In the genomic region with DNA sequence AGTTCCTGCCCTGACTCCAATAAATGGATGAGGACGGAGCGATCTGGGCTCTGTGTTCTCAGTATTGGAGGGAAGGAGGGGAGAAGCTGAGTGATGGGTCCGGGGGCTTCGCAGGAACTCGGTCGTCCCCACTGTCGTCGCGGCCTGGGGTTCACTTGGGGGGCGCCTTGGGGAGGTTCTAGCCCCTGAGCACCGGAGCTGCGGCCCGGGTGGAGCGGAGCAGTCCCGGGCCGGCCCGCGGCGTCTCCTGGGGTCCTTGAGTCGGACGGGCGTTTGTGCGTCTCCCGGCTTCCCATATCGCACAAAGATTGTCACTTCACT, we compare ENCODE assay signal across 8 cellular contexts. TPM values are rescaled to one million over a fixed set of nuclear protein-coding genes. Genes with fewer than 3 reads are reported as not detected.
DNase-seq lines count a peak whose midpoint lies in the region; ATAC-seq and TF ChIP-seq lines count a peak whose summit lies in the region.
"Had no signal": no experiment of that assay in that cellular context is flagged by ENCODE, and none has a peak within 500 bp of the region (broad histone marks: within the 10 kb centered on the region; RNA-seq: fewer than 3 reads in every experiment).

No MANE protein-coding gene starts in this region.

- H3K36me3 Mint-ChIP-seq in activated B cell treated with CpG ODN at 0.5 μM for 24 hours (ENCODE audit: low read depth): no peaks in the 10 kb centered on the region
- no peaks in the 10 kb centered on the region for H3K36me3 Mint-ChIP-seq in naive B cell
- H3K36me3 Mint-ChIP-seq in progenitor cell of endocrine pancreas (ENCODE audit: insufficient read depth): no peaks in the 10 kb centered on the region

- POLR2A ChIA-PET in activated B cell treated with CpG ODN at 0.5 μM for 24 hours (lab: Charles Lee): no interaction called here

- ATAC-seq in activated B cell treated with CpG ODN at 0.5 μM for 24 hours (ENCODE audit: low read depth) (no peak), naive B cell (ENCODE audit: low read depth in 2 of 2) (no peak), HG02884 (IDR thresholded peaks at IDR 0.05; ENCODE audit: unreplicated experiment) (no peak)

- intact Hi-C loops in activated B cell treated with CpG ODN at 0.5 μM for 24 hours (cut with micrococcal nuclease): no loop called here

- CTCF ChIA-PET in activated B cell treated with CpG ODN at 0.5 μM for 24 hours (lab: Charles Lee): no interaction called here

- peak overlapping the region; percentile 38 for H3K4me3 Mint-ChIP-seq in activated B cell treated with CpG ODN at 0.5 μM for 24 hours
- H3K4me3 Mint-ChIP-seq in naive B cell: peak overlapping the region; percentile 7 to 77 (median 58)
- no peak overlapping the region for H3K4me3 Mint-ChIP-seq in progenitor cell of endocrine pancreas (ENCODE audit: low read depth)

- DNase-seq in GM03348 (ENCODE audit: low spot score): peak; percentile 2
- no peak for DNase-seq in activated B cell treated with CpG ODN at 0.5 μM for 24 hours
- DNase-seq in naive B cell: no peak
- DNase-seq in kidney glomerular epithelial cell (lab: John Stamatoyannopoulos, UW): no peak
- no peak for DNase-seq in progenitor cell of endocrine pancreas (ENCODE audit: low spot score, unreplicated experiment)
- DNase-seq: NCI-H226, T1000 had no signal

- H3K4me1 Mint-ChIP-seq in activated B cell treated with CpG ODN at 0.5 μM for 24 hours: peaks cover 14% of the 10 kb centered on the region
- peaks cover 0 to 10% (median 5%) of the 10 kb centered on the region in 3 donors for H3K4me1 Mint-ChIP-seq in naive B cell
- H3K4me1 Mint-ChIP-seq in progenitor cell of endocrine pancreas (ENCODE audit: low read depth): no peaks in the 10 kb centered on the region

- TF ChIP-seq CTCF in activated B cell treated with CpG ODN at 0.5 μM for 24 hours (IDR thresholded peaks at IDR 0.05) (no peak), progenitor cell of endocrine pancreas (IDR thresholded peaks at IDR 0.05; ENCODE audit: unreplicated experiment) (no peak)

- peaks cover 37% of the 10 kb centered on the region for H3K27me3 Mint-ChIP-seq in activated B cell treated with CpG ODN at 0.5 μM for 24 hours
- peaks cover 36 to 66% (median 53%) of the 10 kb centered on the region in 3 donors for H3K27me3 Mint-ChIP-seq in naive B cell
- peaks cover 65% of the 10 kb centered on the region for H3K27me3 Mint-ChIP-seq in progenitor cell of endocrine pancreas

- H3K27ac Mint-ChIP-seq in activated B cell treated with CpG ODN at 0.5 μM for 24 hours: no peak overlapping the region
- H3K27ac Mint-ChIP-seq in naive B cell: no peak overlapping the region
- no peak overlapping the region for H3K27ac Mint-ChIP-seq in progenitor cell of endocrine pancreas

- no peaks in the 10 kb centered on the region for H3K9me3 Mint-ChIP-seq in activated B cell treated with CpG ODN at 0.5 μM for 24 hours
- no peaks in the 10 kb centered on the region for H3K9me3 Mint-ChIP-seq in naive B cell
- no peaks in the 10 kb centered on the region for H3K9me3 Mint-ChIP-seq in progenitor cell of endocrine pancreas (ENCODE audit: low read depth)

RNA-seq across cellular contexts. Expression of a gene that starts 0.6 kb away (rescaled TPM):
- total RNA-seq in activated B cell treated with CpG ODN at 0.5 μM for 24 hours (not detected in 2 replicates), progenitor cell of endocrine pancreas (not detected in 2 replicates)
- not detected for polyA plus RNA-seq in naive B cell (ENCODE audit: low read depth in 6 of 6)

RNA-seq across cellular contexts. Expression of a gene that starts 7.5 kb away (rescaled TPM):
- 90.7 and 104 TPM in 2 replicates for total RNA-seq in activated B cell treated with CpG ODN at 0.5 μM for 24 hours
- 1,000 to 10,000 TPM in 2 of 6 donors, 100 to 1,000 TPM in 4; 184 to 1,142 (median 693) TPM for polyA plus RNA-seq in naive B cell (ENCODE audit: low read depth in 6 of 6)
- not detected in 2 replicates for total RNA-seq in progenitor cell of endocrine pancreas

RNA-seq across cellular contexts. Expression of a gene that starts 11.3 kb away (rescaled TPM):
- total RNA-seq in activated B cell treated with CpG ODN at 0.5 μM for 24 hours (109 and 111 TPM in 2 replicates), progenitor cell of endocrine pancreas (not detected in 2 replicates)
- 100 to 1,000 TPM in 3 of 6 donors, 10 to 100 TPM in 3; 42.8 to 256 (median 100) TPM for polyA plus RNA-seq in naive B cell (ENCODE audit: low read depth in 6 of 6)

RNA-seq across cellular contexts. Expression of a gene that starts 12.7 kb away (rescaled TPM):
- total RNA-seq in activated B cell treated with CpG ODN at 0.5 μM for 24 hours (not detected in 2 replicates), progenitor cell of endocrine pancreas (not detected in 2 replicates)
- polyA plus RNA-seq in naive B cell (ENCODE audit: low read depth in 6 of 6): not detected

RNA-seq across cellular contexts. Expression of a gene that starts 15.1 kb away (rescaled TPM):
- total RNA-seq in activated B cell treated with CpG ODN at 0.5 μM for 24 hours: not detected in 2 replicates
- polyA plus RNA-seq in naive B cell (ENCODE audit: low read depth in 6 of 6): not detected
- 0.60 and 0.84 TPM in 2 replicates for total RNA-seq in progenitor cell of endocrine pancreas

Comparison
In these comparisons a context has a peak if more than half of its experiments do, and no peak if none do; other contexts are left out.
1. RNA of a gene that starts 7.5 kb away (total RNA-seq): 90.7 to 104 TPM in activated B cell treated with CpG ODN at 0.5 μM for 24 hours; not detected in progenitor cell of endocrine pancreas; every median in the first group is over 10 times any median in the second.
2. RNA of a gene that starts 11.3 kb away (total RNA-seq): 109 to 111 TPM in activated B cell treated with CpG ODN at 0.5 μM for 24 hours; not detected in progenitor cell of endocrine pancreas; every median in the first group is over 100 times any median in the second.